ENCODE assay signal across 1 cellular context in genomic region chr12:109346920-109347319, GRCh38.
TF ChIP-seq lines count a peak whose summit lies in the region.

No MANE protein-coding gene starts in this region.

TF ChIP-seq in WTC11, 78 proteins besides CTCF, POLR2A, EP300 and RAD21 (continued from another document):
- TF ChIP-seq, protein P1, sequence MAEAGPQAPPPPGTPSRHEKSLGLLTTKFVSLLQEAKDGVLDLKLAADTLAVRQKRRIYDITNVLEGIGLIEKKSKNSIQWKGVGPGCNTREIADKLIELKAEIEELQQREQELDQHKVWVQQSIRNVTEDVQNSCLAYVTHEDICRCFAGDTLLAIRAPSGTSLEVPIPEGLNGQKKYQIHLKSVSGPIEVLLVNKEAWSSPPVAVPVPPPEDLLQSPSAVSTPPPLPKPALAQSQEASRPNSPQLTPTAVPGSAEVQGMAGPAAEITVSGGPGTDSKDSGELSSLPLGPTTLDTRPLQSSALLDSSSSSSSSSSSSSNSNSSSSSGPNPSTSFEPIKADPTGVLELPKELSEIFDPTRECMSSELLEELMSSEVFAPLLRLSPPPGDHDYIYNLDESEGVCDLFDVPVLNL (CRISPR knock-in tag; IDR thresholded peaks at IDR 0.05; ENCODE audit: borderline replicate concordance, low read depth), result no peak
- TF ChIP-seq ZNF232 (CRISPR knock-in tag; IDR thresholded peaks at IDR 0.05), result no peak
- TF ChIP-seq MXD4 (CRISPR knock-in tag; IDR thresholded peaks at IDR 0.05; ENCODE audit: borderline replicate concordance), result no peak
- TF ChIP-seq ZNF121 (CRISPR knock-in tag; IDR thresholded peaks at IDR 0.05), result no peak
- no peak for TF ChIP-seq ATF1 (CRISPR knock-in tag; IDR thresholded peaks at IDR 0.05)
- no peak for TF ChIP-seq TEAD4 (CRISPR knock-in tag; IDR thresholded peaks at IDR 0.05)
- TF ChIP-seq, protein P2, sequence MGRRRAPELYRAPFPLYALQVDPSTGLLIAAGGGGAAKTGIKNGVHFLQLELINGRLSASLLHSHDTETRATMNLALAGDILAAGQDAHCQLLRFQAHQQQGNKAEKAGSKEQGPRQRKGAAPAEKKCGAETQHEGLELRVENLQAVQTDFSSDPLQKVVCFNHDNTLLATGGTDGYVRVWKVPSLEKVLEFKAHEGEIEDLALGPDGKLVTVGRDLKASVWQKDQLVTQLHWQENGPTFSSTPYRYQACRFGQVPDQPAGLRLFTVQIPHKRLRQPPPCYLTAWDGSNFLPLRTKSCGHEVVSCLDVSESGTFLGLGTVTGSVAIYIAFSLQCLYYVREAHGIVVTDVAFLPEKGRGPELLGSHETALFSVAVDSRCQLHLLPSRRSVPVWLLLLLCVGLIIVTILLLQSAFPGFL (CRISPR knock-in tag; IDR thresholded peaks at IDR 0.05; ENCODE audit: borderline replicate concordance), result no peak
- TF ChIP-seq ATF6 (CRISPR knock-in tag; IDR thresholded peaks at IDR 0.05), result no peak
- TF ChIP-seq ETV6 (CRISPR knock-in tag; IDR thresholded peaks at IDR 0.05), result no peak
- no peak for TF ChIP-seq ERG (CRISPR knock-in tag; IDR thresholded peaks at IDR 0.05)
- no peak for TF ChIP-seq CREM (CRISPR knock-in tag; IDR thresholded peaks at IDR 0.05)
- TF ChIP-seq NFATC4 (CRISPR knock-in tag; IDR thresholded peaks at IDR 0.05), result no peak
- TF ChIP-seq CBFB (CRISPR knock-in tag; IDR thresholded peaks at IDR 0.05; ENCODE audit: low read depth), result no peak
- no peak for TF ChIP-seq STAT6 (CRISPR knock-in tag; conservative IDR thresholded peaks at IDR 0.05; ENCODE audit: low read depth)
- TF ChIP-seq FOXP4 (CRISPR knock-in tag; IDR thresholded peaks at IDR 0.05), result no peak
- no peak for TF ChIP-seq ZNF263 (CRISPR knock-in tag; IDR thresholded peaks at IDR 0.05; ENCODE audit: low read depth)
- TF ChIP-seq SMAD3 (CRISPR knock-in tag; IDR thresholded peaks at IDR 0.05; ENCODE audit: borderline replicate concordance), result no peak
TF ChIP-seq in WTC11: peak in this region for 0.
